ENCODE assay signal across 16 cellular contexts in genomic region chr3:16028604-16029003, GRCh38.
DNase-seq lines count a peak whose midpoint lies in the region; ATAC-seq and TF ChIP-seq lines count a peak whose summit lies in the region.
"Had no signal": no experiment of that assay in that cellular context is flagged by ENCODE, and none has a peak within 500 bp of the region (broad histone marks: within the 10 kb centered on the region; RNA-seq: fewer than 3 reads in every experiment).

No MANE protein-coding gene starts in this region.

- in situ Hi-C loops in HAP-1 (cut with MboI; ENCODE audit: low sequenced_read_pairs): no loop called here

- H3K23ac ChIP-seq in mesenchymal stem cell (ENCODE audit: low read length in 2 of 2): no peak overlapping the region

- no peak overlapping the region for H2AFZ ChIP-seq in mesenchymal stem cell (ENCODE audit: low read depth, low read length)

- intact Hi-C loops in heart left ventricle (cut with DNase I): no loop called here

- no peak for TF ChIP-seq POLR2A in heart left ventricle (IDR thresholded peaks at IDR 0.05)

- H3K79me1 ChIP-seq in mesenchymal stem cell (replicated peaks; ENCODE audit: low read length, poor library complexity, severe bottlenecking): no peaks in the 10 kb centered on the region

- no CpG with 5 or more reads among the region's 2 CpGs for WGBS in mesenchymal stem cell
- 64 to 74% (median 72%) methylated on average over 2 of the region's 2 CpGs for WGBS in heart left ventricle, 4 donors

- ATAC-seq in heart left ventricle: no peak
- ATAC-seq: activated CD4-positive, CD25-positive, alpha-beta regulatory T cell treated with anti-CD3 and anti-CD28 coated beads, Interleukin-2, amount 50 U/mL, for 24 hours; esophagus mucosa had no signal

- H2BK12ac ChIP-seq in mesenchymal stem cell (ENCODE audit: low read length in 2 of 2): no peak overlapping the region

- H2BK15ac ChIP-seq in mesenchymal stem cell (ENCODE audit: low read depth, poor library complexity, severe bottlenecking): no peak overlapping the region

- no peak overlapping the region for H4K8ac ChIP-seq in mesenchymal stem cell (ENCODE audit: low read length)

- H3K9ac ChIP-seq in mesenchymal stem cell (ENCODE audit: low read length): no peak overlapping the region

- H4K91ac ChIP-seq in mesenchymal stem cell (ENCODE audit: low read length): no peak overlapping the region

- no peak overlapping the region for H2BK5ac ChIP-seq in mesenchymal stem cell (ENCODE audit: low read depth, low read length, poor library complexity, severe bottlenecking)

- TF ChIP-seq CTCF in choroid plexus epithelial cell (conservative IDR thresholded peaks at IDR 0.05; ENCODE audit: low read depth, low read length): no peak
- no peak for TF ChIP-seq CTCF in heart left ventricle (IDR thresholded peaks at IDR 0.05)

- no peak overlapping the region for H3K4me2 ChIP-seq in mesenchymal stem cell (ENCODE audit: low read length, poor library complexity, severe bottlenecking)

- H3K4me3 ChIP-seq in choroid plexus epithelial cell (ENCODE audit: low read depth, low read length): no peak overlapping the region
- H3K4me3 ChIP-seq in mesenchymal stem cell (ENCODE audit: insufficient read depth in 1 of 2, low read depth in 1 of 2, low read length in 2 of 2): no peak overlapping the region
- no peak overlapping the region for H3K4me3 ChIP-seq in HAP-1
- H3K4me3 ChIP-seq in heart left ventricle: no peak overlapping the region

- no peak overlapping the region for H3K18ac ChIP-seq in mesenchymal stem cell (ENCODE audit: low read depth in 1 of 2, low read length in 2 of 2)

- H3K36me3 ChIP-seq in mesenchymal stem cell (ENCODE audit: control insufficient read depth in 1 of 2, insufficient read depth in 2 of 2, low read depth in 1 of 2, low read length in 2 of 2): no peaks in the 10 kb centered on the region
- no peaks in the 10 kb centered on the region for H3K36me3 ChIP-seq in HAP-1 (replicated peaks)
- H3K36me3 ChIP-seq in heart left ventricle: no peaks in the 10 kb centered on the region

- no peaks in the 10 kb centered on the region for H3K9me3 ChIP-seq in mesenchymal stem cell (ENCODE audit: control insufficient read depth, low read length)
- no peaks in the 10 kb centered on the region for H3K9me3 ChIP-seq in HAP-1
- no peaks in the 10 kb centered on the region for H3K9me3 ChIP-seq in heart left ventricle

- no peak overlapping the region for H2BK120ac ChIP-seq in mesenchymal stem cell (ENCODE audit: low read depth, low read length)

- H3K4me1 ChIP-seq in mesenchymal stem cell (ENCODE audit: control insufficient read depth, insufficient read depth, low read depth, low read length): no peaks in the 10 kb centered on the region
- H3K4me1 ChIP-seq in HAP-1: no peaks in the 10 kb centered on the region
- H3K4me1 ChIP-seq in heart left ventricle: no peaks in the 10 kb centered on the region

- H2AK5ac ChIP-seq in mesenchymal stem cell (ENCODE audit: low read length, severe bottlenecking): no peak overlapping the region

- H3K27ac ChIP-seq in mesenchymal stem cell (ENCODE audit: low read length, poor library complexity, severe bottlenecking): no peak overlapping the region
- no peak overlapping the region for H3K27ac ChIP-seq in heart left ventricle

- DNase-seq in AG20443 (ENCODE audit: low spot score) (peak; percentile 38), M059J (ENCODE audit: low read depth) (peak; percentile 79), choroid plexus epithelial cell (ENCODE audit: low read depth) (peak; percentile 43), mesenchymal stem cell (peak; percentile 52), HAP-1 (ENCODE audit: low spot score in 2 of 2) (no peak), cerebellar nuclear complex (lab: John Stamatoyannopoulos, UW) (no peak), AML-193 (lab: John Stamatoyannopoulos, UW) (no peak), heart left ventricle (no peak)
- DNase-seq: activated naive CD4-positive, alpha-beta T cell treated with anti-CD3 and anti-CD28 coated beads for 36 hours; activated T-cell treated with anti-CD3 and anti-CD28 coated beads, Interleukin-2, amount 50 U/mL, for 24 hours; effector CD4-positive, alpha-beta T cell; Karpas-422; NCI-H1694 treated with DMSO at 0.1 percent for 48 hours; NCI-H69 had no signal

- no peak overlapping the region for H3K4ac ChIP-seq in mesenchymal stem cell (ENCODE audit: low read depth in 1 of 2, low read length in 2 of 2)

- H3K27me3 ChIP-seq in mesenchymal stem cell (ENCODE audit: control insufficient read depth in 1 of 2, insufficient read depth in 1 of 2, low read length in 2 of 2): no peaks in the 10 kb centered on the region
- no peaks in the 10 kb centered on the region for H3K27me3 ChIP-seq in HAP-1 (ENCODE audit: low read depth)
- no peaks in the 10 kb centered on the region for H3K27me3 ChIP-seq in heart left ventricle

- no peak overlapping the region for H3K14ac ChIP-seq in mesenchymal stem cell (ENCODE audit: low read length in 2 of 2)

Comparison
In these comparisons a context has a peak if more than half of its experiments do, and no peak if none do; other contexts are left out.
1. DNase-seq: peak in AG20443 (single experiment), M059J (single experiment), choroid plexus epithelial cell (single experiment) and mesenchymal stem cell (single experiment); none in HAP-1 (0 of 2), cerebellar nuclear complex (0 of 2), AML-193 (0 of 2) and heart left ventricle (0 of 5).